Comparison of ENCODE assay signal across 8 cellular contexts in genomic region chr20:37534401-37535157, GRCh38. TPM values are rescaled to one million over a fixed set of nuclear protein-coding genes. Genes with fewer than 3 reads are reported as not detected.
A peak's percentile ranks its signal among the peaks of the same experiment; 100 is the strongest.
DNase-seq lines count a peak whose midpoint lies in the region; ATAC-seq and TF ChIP-seq lines count a peak whose summit lies in the region.

No MANE protein-coding gene starts in this region.

- intact Hi-C loops in activated CD8-positive, alpha-beta T cell treated with anti-CD3 and anti-CD28 coated beads for 36 hours (cut with micrococcal nuclease): loop anchor here (5.0 to 10.0 kb wide), 3 partner anchors 150 to 337 kb away; no protein-coding TSS in a partner anchor
- intact Hi-C loops in esophagus muscularis mucosa (cut with DNase I) (loop anchor here (2.0 to 5.0 kb wide), 3 partner anchors 127 to 337 kb away; no protein-coding TSS in a partner anchor), aorta (cut with DNase I) (loop anchor here (1.0 to 5.0 kb wide), 4 partner anchors 142 to 337 kb away; no protein-coding TSS in a partner anchor)

- H3K27me3 ChIP-seq in esophagus muscularis mucosa (no peaks in the 10 kb centered on the region), aorta (ENCODE audit: control insufficient read depth in 1 of 2, insufficient read depth in 2 of 2, low read length in 1 of 2) (no peaks in the 10 kb centered on the region)

- H3K4me1 ChIP-seq in esophagus muscularis mucosa (peaks cover 0 to 11% (median 8%) of the 10 kb centered on the region in 4 donors), aorta (ENCODE audit: control insufficient read depth in 1 of 2, insufficient read depth in 2 of 2, low read length in 2 of 2) (no peaks in the 10 kb centered on the region)

- H3K27me3 Mint-ChIP-seq in activated CD8-positive, alpha-beta T cell treated with anti-CD3 and anti-CD28 coated beads for 36 hours: no peaks in the 10 kb centered on the region
- H3K27me3 Mint-ChIP-seq in naive B cell: peaks cover 9 to 33% (median 20%) of the 10 kb centered on the region in 3 donors

- no peaks in the 10 kb centered on the region for H3K9me3 Mint-ChIP-seq in activated CD8-positive, alpha-beta T cell treated with anti-CD3 and anti-CD28 coated beads for 36 hours
- H3K9me3 Mint-ChIP-seq in naive B cell: peaks cover 0 to 2% (median 0%) of the 10 kb centered on the region in 7 donors

- POLR2A ChIA-PET in activated CD8-positive, alpha-beta T cell treated with anti-CD3 and anti-CD28 coated beads for 36 hours (lab: Charles Lee): no interaction called here

- ATAC-seq in GM21390 (IDR thresholded peaks at IDR 0.05; ENCODE audit: unreplicated experiment) (peak; percentile 87), naive B cell (ENCODE audit: low read depth in 2 of 2) (peak; percentile 100), aorta (ENCODE audit: low FRiP score) (peak; percentile 87)
- ATAC-seq in activated CD8-positive, alpha-beta T cell treated with anti-CD3 and anti-CD28 coated beads for 36 hours: peak; percentile 95

- H3K27ac ChIP-seq in esophagus muscularis mucosa (replicated peaks in 1 of 4) (peak overlapping the region in 2 of 4 donors; percentile 29 to 42), aorta (ENCODE audit: low read depth in 1 of 2, low read length in 2 of 2) (no peak overlapping the region)

- no peaks in the 10 kb centered on the region for H3K36me3 ChIP-seq in esophagus muscularis mucosa
- no peaks in the 10 kb centered on the region for H3K36me3 ChIP-seq in aorta (ENCODE audit: control insufficient read depth in 1 of 2, insufficient read depth in 2 of 2, low read length in 1 of 2)

- H3K36me3 Mint-ChIP-seq in activated CD8-positive, alpha-beta T cell treated with anti-CD3 and anti-CD28 coated beads for 36 hours (ENCODE audit: low read depth): no peaks in the 10 kb centered on the region
- no peaks in the 10 kb centered on the region for H3K36me3 Mint-ChIP-seq in naive B cell

- no peak overlapping the region for H3K4me3 Mint-ChIP-seq in activated CD8-positive, alpha-beta T cell treated with anti-CD3 and anti-CD28 coated beads for 36 hours
- H3K4me3 Mint-ChIP-seq in naive B cell: peak overlapping the region in 1 of 8 donors; percentile 53

- WGBS in esophagus muscularis mucosa: 75% methylated on average over 6 of the region's 6 CpGs
- 57 to 65% methylated on average over 6 of the region's 6 CpGs for WGBS in aorta, 2 donors

- CTCF ChIA-PET in activated CD8-positive, alpha-beta T cell treated with anti-CD3 and anti-CD28 coated beads for 36 hours (lab: Charles Lee): interaction anchor here (0.6 to 3.6 kb wide), 21 partner anchors 9 to 345 kb away, joined by 3 to 43 read pairs (median 5); no protein-coding TSS in a partner anchor

- TF ChIP-seq EP300 in esophagus muscularis mucosa (IDR thresholded peaks at IDR 0.05): no peak

- no peak overlapping the region for H3K4me3 ChIP-seq in esophagus muscularis mucosa
- no peak overlapping the region for H3K4me3 ChIP-seq in aorta (ENCODE audit: low read length in 2 of 2)

- no peak overlapping the region for H3K27ac Mint-ChIP-seq in activated CD8-positive, alpha-beta T cell treated with anti-CD3 and anti-CD28 coated beads for 36 hours
- H3K27ac Mint-ChIP-seq in naive B cell: peak overlapping the region; percentile 26 to 94 (median 66)

- H3K4me1 Mint-ChIP-seq in activated CD8-positive, alpha-beta T cell treated with anti-CD3 and anti-CD28 coated beads for 36 hours (ENCODE audit: low read depth): peaks cover 3% of the 10 kb centered on the region
- peaks cover 4 to 10% (median 8%) of the 10 kb centered on the region in 3 donors for H3K4me1 Mint-ChIP-seq in naive B cell

- DNase-seq in DMS114 treated with DMSO at 0.1 percent for 48 hours (lab: John Stamatoyannopoulos, UW; ENCODE audit: unreplicated experiment) (peak; percentile 66), HS-5 (ENCODE audit: low read depth) (peak; percentile 83), NCI-H748 (lab: John Stamatoyannopoulos, UW; ENCODE audit: unreplicated experiment) (peak; percentile 79), esophagus muscularis mucosa (ENCODE audit: extremely low spot score) (no peak), naive B cell (peak; percentile 79), aorta (no peak)
- DNase-seq in activated CD8-positive, alpha-beta T cell treated with anti-CD3 and anti-CD28 coated beads for 36 hours: peak; percentile 63

- TF ChIP-seq POLR2A in esophagus muscularis mucosa (IDR thresholded peaks at IDR 0.05; ENCODE audit: low read depth): no peak

- no peaks in the 10 kb centered on the region for H3K9me3 ChIP-seq in esophagus muscularis mucosa
- no peaks in the 10 kb centered on the region for H3K9me3 ChIP-seq in aorta (ENCODE audit: control insufficient read depth, low read length)

- peak; percentile 87 for TF ChIP-seq CTCF in activated CD8-positive, alpha-beta T cell treated with anti-CD3 and anti-CD28 coated beads for 36 hours (IDR thresholded peaks at IDR 0.05)
- peak; percentile 88 to 92 (median 92) for TF ChIP-seq CTCF in esophagus muscularis mucosa (IDR thresholded peaks at IDR 0.05)

RNA-seq across cellular contexts. Expression of gene BLCAP, which starts 6.9 kb away (rescaled TPM):
- 10 to 100 TPM; 27.6 to 27.9 TPM for total RNA-seq in activated CD8-positive, alpha-beta T cell treated with anti-CD3 and anti-CD28 coated beads for 36 hours
- total RNA-seq in esophagus muscularis mucosa: 10 to 100 TPM; 41.9 to 59.6 (median 50.9) TPM
- polyA plus RNA-seq in naive B cell (ENCODE audit: low read depth in 6 of 6): 100 to 1,000 TPM; 202 to 268 (median 213) TPM
- 10 to 100 TPM; 46.9 to 68.7 TPM for total RNA-seq in aorta
- polyA plus RNA-seq in aorta: 10 to 100 TPM; 35.2 to 36.4 TPM

RNA-seq across cellular contexts. Expression of gene NNAT, which starts 13.5 kb away (rescaled TPM):
- total RNA-seq in activated CD8-positive, alpha-beta T cell treated with anti-CD3 and anti-CD28 coated beads for 36 hours: under 1 TPM in 1 of 2 experiments, not detected in 1; 0.47 TPM
- total RNA-seq in esophagus muscularis mucosa (10 to 100 TPM in 1 of 4 donors, 1 to 10 TPM in 3; 2.6 to 14.1 (median 9.1) TPM), aorta (1 to 10 TPM in 1 of 2 donors, not detected in 1; 2.6 TPM)
- polyA plus RNA-seq in naive B cell (ENCODE audit: low read depth in 6 of 6) (under 1 TPM in 1 of 6 donors, not detected in 5; 0.39 TPM), aorta (under 1 TPM in 1 of 2 donors, not detected in 1; 0.38 TPM)

Comparison
In these comparisons a context has a peak if more than half of its experiments do, and no peak if none do; other contexts are left out.
1. DNase-seq: peak in DMS114 treated with DMSO at 0.1 percent for 48 hours (single experiment), HS-5 (single experiment), NCI-H748 (single experiment), activated CD8-positive, alpha-beta T cell treated with anti-CD3 and anti-CD28 coated beads for 36 hours (single experiment) and naive B cell (single experiment); none in esophagus muscularis mucosa (single experiment) and aorta (0 of 2).
2. Peak in every context shown above with its lines, with median percentiles within 50 percentile points of each other: ATAC-seq.